In the genomic region with DNA sequence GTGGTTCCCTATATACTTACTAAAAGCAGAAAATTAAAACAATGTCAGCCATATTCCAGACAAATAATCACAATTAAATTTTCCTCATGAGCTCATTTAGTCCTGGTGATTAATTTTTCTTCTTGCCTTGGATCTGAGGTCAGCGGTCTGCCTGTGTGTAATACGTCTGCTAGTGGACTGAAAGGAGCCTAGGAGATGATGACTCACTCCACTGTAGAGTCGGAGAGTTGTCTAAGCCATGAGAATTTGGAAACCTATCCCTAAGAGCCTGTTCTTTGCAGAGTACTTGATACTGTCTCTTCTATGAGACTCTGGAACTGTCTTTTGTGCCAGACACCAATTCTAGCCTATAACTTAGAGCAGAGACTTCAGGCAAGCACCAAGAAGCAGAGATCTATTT, we compare ENCODE assay signal across 15 cellular contexts.
DNase-seq lines count a peak whose midpoint lies in the region; FAIRE-seq and TF ChIP-seq lines count a peak whose summit lies in the region.
"Had no signal": no experiment of that assay in that cellular context is flagged by ENCODE, and none has a peak within 500 bp of the region (broad histone marks: within the 10 kb centered on the region; RNA-seq: fewer than 3 reads in every experiment).

No MANE protein-coding gene starts in this region.

- no peaks in the 10 kb centered on the region for H3K79me2 ChIP-seq in keratinocyte (ENCODE audit: control insufficient read depth, insufficient read depth, low read length)

- H3K4me2 ChIP-seq in keratinocyte (ENCODE audit: control insufficient read depth, extremely low read depth, insufficient read depth, low read depth, low read length) = no peak overlapping the region

- FAIRE-seq in keratinocyte (lab: Jason Lieb, UNC) = peak; percentile 66
- FAIRE-seq: GM12891 had no signal

- intact Hi-C loops in transverse colon (cut with DNase I; ENCODE audit: low total_unique reads) = no loop called here

- H3K4me1 ChIP-seq in keratinocyte (ENCODE audit: control insufficient read depth, extremely low read depth, insufficient read depth, low read length) = peaks cover 10% of the 10 kb centered on the region
- no peaks in the 10 kb centered on the region for H3K4me1 ChIP-seq in transverse colon
- H3K4me1 ChIP-seq: body of pancreas had no signal

- H3K9me3 ChIP-seq in keratinocyte (ENCODE audit: control insufficient read depth, low read depth, low read length) = no peaks in the 10 kb centered on the region
- H3K9me3 ChIP-seq in transverse colon = no peaks in the 10 kb centered on the region
- H3K9me3 ChIP-seq: body of pancreas had no signal

- in situ Hi-C loops in transverse colon (cut with MboI; ENCODE audit: low pct_ligation_motif_present in 1 of 4, low pct_unique_long_range_greater_than_20kb in 1 of 4, low sequenced_read_pairs in 3 of 4) = no loop called here

- no peaks in the 10 kb centered on the region for H3K36me3 ChIP-seq in keratinocyte (ENCODE audit: control insufficient read depth in 2 of 2, extremely low read depth in 1 of 2, insufficient read depth in 2 of 2, low read length in 2 of 2)
- H3K36me3 ChIP-seq in transverse colon = no peaks in the 10 kb centered on the region

- WGBS in transverse colon (ENCODE audit: low coverage in 1 of 2), 2 donors = 76% methylated on average over 3 of the region's 3 CpGs; no CpG with 5 or more reads in 1 of the 2 donors

- dilution Hi-C loops in keratinocyte (cut with MboI; ENCODE audit: extremely low pct_ligation_motif_present, low sequenced_read_pairs) = no loop called here

- no peak for TF ChIP-seq EP300 in transverse colon (IDR thresholded peaks at IDR 0.05; ENCODE audit: low read depth)

- no peaks in the 10 kb centered on the region for H3K9me1 ChIP-seq in keratinocyte (ENCODE audit: control insufficient read depth, extremely low read depth, insufficient read depth, low read length)

- TF ChIP-seq CTCF in keratinocyte (optimal IDR thresholded peaks at IDR 0.05 in 1 of 3, IDR thresholded peaks at IDR 0.05 in 1 of 3, conservative IDR thresholded peaks at IDR 0.05 in 1 of 3; ENCODE audit: extremely low read depth in 1 of 3, insufficient read depth in 2 of 3, low read length in 3 of 3) (no peak), transverse colon (IDR thresholded peaks at IDR 0.05) (no peak)

- DNase-seq in AG08396 (ENCODE audit: low spot score) (peak; percentile 68), HPDE6-E6E7 (ENCODE audit: extremely low spot score) (peak; percentile 64), amniotic epithelial cell (ENCODE audit: low read depth) (peak; percentile 98), keratinocyte (ENCODE audit: low read depth, low spot score) (peak; percentile 52), HK-2 (ENCODE audit: unreplicated experiment) (no peak), AML-193 (lab: John Stamatoyannopoulos, UW) (no peak), transverse colon (no peak)
- DNase-seq in effector CD8-positive, alpha-beta T cell (lab: John Stamatoyannopoulos, UW) = no peak
- DNase-seq: CD4-positive, alpha-beta memory T cell; glutamatergic neuron; Karpas-422; NCI-H446; T-helper 1 cell had no signal

- H3K27ac ChIP-seq in keratinocyte (ENCODE audit: control insufficient read depth, insufficient read depth, low read length) (no peak overlapping the region), transverse colon (no peak overlapping the region)
- H3K27ac ChIP-seq: body of pancreas had no signal

- H3K27me3 ChIP-seq in keratinocyte (ENCODE audit: control insufficient read depth, extremely low read depth, insufficient read depth, low read length) = no peaks in the 10 kb centered on the region
- H3K27me3 ChIP-seq in transverse colon = no peaks in the 10 kb centered on the region
- H3K27me3 ChIP-seq: body of pancreas had no signal

- no peak for TF ChIP-seq POLR2A in transverse colon (IDR thresholded peaks at IDR 0.05)

- H3K4me3 ChIP-seq in keratinocyte (ENCODE audit: control insufficient read depth in 2 of 3, extremely low read depth in 1 of 3, insufficient read depth in 2 of 3, low read depth in 1 of 3, low read length in 3 of 3) (no peak overlapping the region), transverse colon (no peak overlapping the region)
- H3K4me3 ChIP-seq: body of pancreas had no signal

- H3K9ac ChIP-seq in keratinocyte (ENCODE audit: control insufficient read depth, extremely low read depth, insufficient read depth, low read length) = no peak overlapping the region

- H2AFZ ChIP-seq in keratinocyte (ENCODE audit: control insufficient read depth, low read length) = no peak overlapping the region

- no peaks in the 10 kb centered on the region for H4K20me1 ChIP-seq in keratinocyte (ENCODE audit: control insufficient read depth, extremely low read depth, insufficient read depth, low read length)

Comparison
In these comparisons a context has a peak if more than half of its experiments do, and no peak if none do; other contexts are left out.
1. DNase-seq: peak in AG08396 (single experiment), HPDE6-E6E7 (single experiment), amniotic epithelial cell (single experiment) and keratinocyte (single experiment); none in HK-2 (single experiment), AML-193 (0 of 2), transverse colon (single experiment) and effector CD8-positive, alpha-beta T cell (single experiment).